Comparison of ENCODE assay signal across 8 cellular contexts in the genomic region with DNA sequence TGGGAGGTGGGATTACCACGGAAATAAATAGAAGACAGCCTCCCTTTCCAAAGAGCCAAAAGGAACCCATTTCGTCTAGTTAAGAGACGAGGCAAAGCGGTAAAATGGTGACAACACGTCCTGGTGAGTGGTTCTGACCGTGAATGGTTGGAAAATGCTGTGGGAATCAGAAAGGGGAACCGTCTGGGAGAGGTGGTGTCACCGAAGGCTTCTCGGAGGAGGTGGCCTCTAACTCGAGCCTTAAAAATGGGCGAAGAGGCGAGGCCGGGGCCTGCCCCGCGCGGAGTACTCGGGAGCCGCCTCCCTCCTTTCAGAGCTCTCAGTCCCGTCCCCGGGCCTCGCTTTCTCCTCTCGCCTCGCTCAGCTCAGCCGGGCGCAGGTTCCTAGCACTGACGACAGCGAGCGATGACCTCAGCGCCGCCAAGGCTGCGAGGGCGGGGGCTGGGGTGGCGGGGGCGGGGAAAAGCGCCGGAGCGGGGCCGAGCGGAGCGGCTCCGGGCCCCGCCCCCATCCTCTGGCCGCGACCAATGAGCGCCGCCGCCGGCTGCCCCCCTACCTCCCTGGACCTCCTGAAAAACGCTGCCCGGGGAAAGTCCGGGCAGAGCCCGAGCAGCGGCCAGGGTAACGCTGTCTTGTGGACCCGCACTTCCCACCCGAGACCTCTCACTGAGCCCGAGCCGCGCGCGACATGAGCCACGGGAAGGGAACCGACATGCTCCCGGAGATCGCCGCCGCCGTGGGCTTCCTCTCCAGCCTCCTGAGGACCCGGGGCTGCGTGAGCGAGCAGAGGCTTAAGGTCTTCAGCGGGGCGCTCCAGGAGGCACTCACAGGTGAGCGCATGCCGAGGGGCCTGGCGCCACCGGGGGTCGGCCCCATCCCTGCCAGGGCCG. TPM values are rescaled to one million over a fixed set of nuclear protein-coding genes. Genes with fewer than 3 reads are reported as not detected.
DNase-seq lines count a peak whose midpoint lies in the region; ATAC-seq, FAIRE-seq and TF ChIP-seq lines count a peak whose summit lies in the region.

A gene with protein sequence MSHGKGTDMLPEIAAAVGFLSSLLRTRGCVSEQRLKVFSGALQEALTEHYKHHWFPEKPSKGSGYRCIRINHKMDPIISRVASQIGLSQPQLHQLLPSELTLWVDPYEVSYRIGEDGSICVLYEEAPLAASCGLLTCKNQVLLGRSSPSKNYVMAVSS (plus strand): TSS at position 601 of the 890 bp plus-strand sequence. CDS start 88 bp downstream, at position 689.

- H3K27ac ChIP-seq in pancreas (peak within 1 kb of the TSS; percentile 96 to 100 (median 98)), thyroid gland (peak within 1 kb of the TSS; percentile 99 to 100 (median 99))

- DNase-seq in NCI-H1417 (lab: John Stamatoyannopoulos, UW) (peak; percentile 93 to 97 (median 94)), SW480 (ENCODE audit: low spot score) (peak; percentile 87), Right ventricle myocardium inferior (ENCODE audit: missing footprints) (peak; percentile 96), pancreas (peak; percentile 93 to 99 (median 95)), thyroid gland (peak; percentile 94)
- peak; percentile 70 for DNase-seq in activated naive CD8-positive, alpha-beta T cell treated with anti-CD3 and anti-CD28 coated beads, Interleukin-2, amount 50 U/mL, for 16 hours (ENCODE audit: low read depth, low spot score)

- H3K36me3 ChIP-seq in pancreas (peaks cover 5 to 25% (median 22%) of the 10 kb centered on the region in 3 donors), thyroid gland (peaks cover 0 to 36% of the 10 kb centered on the region in 2 donors)

- no peak for FAIRE-seq in pancreas (lab: Jason Lieb, UNC)

- 2% methylated on average over 70 to 79 of the region's 79 CpGs for WGBS in pancreas, 2 donors
- WGBS in thyroid gland, 2 donors = 10 to 15% methylated on average over 22 to 23 of the region's 79 CpGs

- H3K9me3 ChIP-seq in pancreas (no peaks in the 10 kb centered on the region), thyroid gland (no peaks in the 10 kb centered on the region)

- TF ChIP-seq CTCF in GM12875 (IDR thresholded peaks at IDR 0.05; ENCODE audit: borderline replicate concordance, insufficient read depth, low read depth, low read length) (no peak), pancreas (IDR thresholded peaks at IDR 0.05) (no peak), thyroid gland (IDR thresholded peaks at IDR 0.05) (no peak)

- ATAC-seq in HG02759 (IDR thresholded peaks at IDR 0.05; ENCODE audit: unreplicated experiment) (peak; percentile 79), Right ventricle myocardium inferior (peak; percentile 94), pancreas (peak; percentile 71 to 82 (median 78))

- TF ChIP-seq POLR2A in thyroid gland (IDR thresholded peaks at IDR 0.05) = peak; percentile 99 to 100

- H3K4me1 ChIP-seq in pancreas = peaks cover 0 to 28% (median 13%) of the 10 kb centered on the region in 3 donors
- H3K4me1 ChIP-seq in thyroid gland = peaks cover 27 to 41% of the 10 kb centered on the region in 2 donors

- intact Hi-C loops in Right ventricle myocardium inferior (cut with DNase I) (loop anchor here (1.0 kb wide), 1 partner anchor 27 kb away; no protein-coding TSS in a partner anchor), pancreas (cut with DNase I) (no loop called here), thyroid gland (cut with DNase I) (no loop called here)

- H3K27me3 ChIP-seq in pancreas (no peaks in the 10 kb centered on the region), thyroid gland (no peaks in the 10 kb centered on the region)

- H3K4me3 ChIP-seq in GM12875 (ENCODE audit: low read depth, low read length) (peak within 1 kb of the TSS; percentile 95), pancreas (peak within 1 kb of the TSS; percentile 68 to 92 (median 81)), thyroid gland (replicated peaks in 1 of 3) (peak within 1 kb of the TSS; percentile 88 to 99 (median 96))

RNA-seq across cellular contexts. Expression of the gene that starts here (rescaled TPM):
- total RNA-seq in Right ventricle myocardium inferior (44.8 TPM), pancreas (100 to 1,000 TPM in 5 of 6 donors, 10 to 100 TPM in 1; 83.1 to 452 (median 192) TPM), thyroid gland (10 to 100 TPM; 41.9 to 82.1 (median 51.9) TPM)
- polyA plus RNA-seq in pancreas = 100 to 1,000 TPM; 143 to 197 TPM

Comparison
In these comparisons a context has a peak if more than half of its experiments do, and no peak if none do; other contexts are left out.
1. Peak in every context shown above with its lines: DNase-seq, ATAC-seq, H3K4me3 ChIP-seq and H3K27ac ChIP-seq.